Comparison of ENCODE assay signal across 2 cellular contexts in the genomic region with DNA sequence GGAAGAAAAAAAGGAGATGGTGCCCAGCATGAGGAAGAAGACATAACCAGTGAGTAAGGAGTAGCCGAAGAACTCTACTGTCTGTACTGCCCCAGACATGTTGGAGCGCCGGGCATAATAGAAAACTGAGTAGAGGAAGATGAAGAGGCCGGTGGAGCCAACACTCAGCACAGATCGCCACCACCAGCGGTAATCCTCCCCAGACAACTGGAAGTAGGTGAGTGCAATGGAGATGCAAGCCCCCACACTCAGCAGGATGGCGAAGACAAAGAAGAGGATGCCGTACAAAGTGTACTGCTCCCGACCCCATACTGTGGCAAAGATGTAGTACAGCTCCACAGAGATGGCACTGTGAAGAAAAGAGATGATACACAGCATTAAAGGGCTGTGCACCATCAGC.
TF ChIP-seq lines count a peak whose summit lies in the region.

No MANE protein-coding gene starts in this region.

TF ChIP-seq in SK-N-SH, 30 proteins besides CTCF, POLR2A, EP300 and RAD21 (continued from another document):
- TF ChIP-seq MXI1 (IDR thresholded peaks at IDR 0.05; ENCODE audit: low read depth, low read length) (no peak), SMC3 (IDR thresholded peaks at IDR 0.05; ENCODE audit: low read depth, low read length) (no peak), NFIC (IDR thresholded peaks at IDR 0.05; ENCODE audit: borderline replicate concordance) (no peak), MEF2A (IDR thresholded peaks at IDR 0.05; ENCODE audit: borderline replicate concordance, low read depth) (no peak), FOSL2 (IDR thresholded peaks at IDR 0.05; ENCODE audit: borderline replicate concordance, low read depth) (no peak), TAF1 (IDR thresholded peaks at IDR 0.05; ENCODE audit: borderline replicate concordance, low read depth, low read length) (no peak)
- TF ChIP-seq, protein P1, sequence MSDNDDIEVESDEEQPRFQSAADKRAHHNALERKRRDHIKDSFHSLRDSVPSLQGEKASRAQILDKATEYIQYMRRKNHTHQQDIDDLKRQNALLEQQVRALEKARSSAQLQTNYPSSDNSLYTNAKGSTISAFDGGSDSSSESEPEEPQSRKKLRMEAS (IDR thresholded peaks at IDR 0.05; ENCODE audit: low read depth), result no peak
- TF ChIP-seq, protein P2, sequence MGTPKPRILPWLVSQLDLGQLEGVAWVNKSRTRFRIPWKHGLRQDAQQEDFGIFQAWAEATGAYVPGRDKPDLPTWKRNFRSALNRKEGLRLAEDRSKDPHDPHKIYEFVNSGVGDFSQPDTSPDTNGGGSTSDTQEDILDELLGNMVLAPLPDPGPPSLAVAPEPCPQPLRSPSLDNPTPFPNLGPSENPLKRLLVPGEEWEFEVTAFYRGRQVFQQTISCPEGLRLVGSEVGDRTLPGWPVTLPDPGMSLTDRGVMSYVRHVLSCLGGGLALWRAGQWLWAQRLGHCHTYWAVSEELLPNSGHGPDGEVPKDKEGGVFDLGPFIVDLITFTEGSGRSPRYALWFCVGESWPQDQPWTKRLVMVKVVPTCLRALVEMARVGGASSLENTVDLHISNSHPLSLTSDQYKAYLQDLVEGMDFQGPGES (IDR thresholded peaks at IDR 0.05; ENCODE audit: low read depth, low read length), result no peak
TF ChIP-seq in SK-N-SH: peak in this region for 0.

TF ChIP-seq in SK-N-SH treated with all-trans-retinoic acid at 6 μM for 48 hours, 23 proteins besides CTCF, POLR2A, EP300 and RAD21 (continued from another document):
- TF ChIP-seq, protein P3, sequence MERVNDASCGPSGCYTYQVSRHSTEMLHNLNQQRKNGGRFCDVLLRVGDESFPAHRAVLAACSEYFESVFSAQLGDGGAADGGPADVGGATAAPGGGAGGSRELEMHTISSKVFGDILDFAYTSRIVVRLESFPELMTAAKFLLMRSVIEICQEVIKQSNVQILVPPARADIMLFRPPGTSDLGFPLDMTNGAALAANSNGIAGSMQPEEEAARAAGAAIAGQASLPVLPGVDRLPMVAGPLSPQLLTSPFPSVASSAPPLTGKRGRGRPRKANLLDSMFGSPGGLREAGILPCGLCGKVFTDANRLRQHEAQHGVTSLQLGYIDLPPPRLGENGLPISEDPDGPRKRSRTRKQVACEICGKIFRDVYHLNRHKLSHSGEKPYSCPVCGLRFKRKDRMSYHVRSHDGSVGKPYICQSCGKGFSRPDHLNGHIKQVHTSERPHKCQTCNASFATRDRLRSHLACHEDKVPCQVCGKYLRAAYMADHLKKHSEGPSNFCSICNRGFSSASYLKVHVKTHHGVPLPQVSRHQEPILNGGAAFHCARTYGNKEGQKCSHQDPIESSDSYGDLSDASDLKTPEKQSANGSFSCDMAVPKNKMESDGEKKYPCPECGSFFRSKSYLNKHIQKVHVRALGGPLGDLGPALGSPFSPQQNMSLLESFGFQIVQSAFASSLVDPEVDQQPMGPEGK (CRISPR knock-in tag; IDR thresholded peaks at IDR 0.05; ENCODE audit: borderline replicate concordance), result no peak
- no peak for TF ChIP-seq ZNF8 (CRISPR knock-in tag; IDR thresholded peaks at IDR 0.05)
- TF ChIP-seq TCF4 (CRISPR knock-in tag; IDR thresholded peaks at IDR 0.05; ENCODE audit: borderline replicate concordance), result no peak
- TF ChIP-seq SNAI2 (CRISPR knock-in tag; IDR thresholded peaks at IDR 0.05), result no peak
